In genomic region chr20:57188056-57188455, GRCh38 we compare ENCODE assay signal across 26 cellular contexts.
DNase-seq lines count a peak whose midpoint lies in the region; ATAC-seq, FAIRE-seq and TF ChIP-seq lines count a peak whose summit lies in the region.
"Had no signal": no experiment of that assay in that cellular context is flagged by ENCODE, and none has a peak within 500 bp of the region (broad histone marks: within the 10 kb centered on the region; RNA-seq: fewer than 3 reads in every experiment).

No MANE protein-coding gene starts in this region.

- H3K4me3 ChIP-seq in HepG2 (replicated peaks in 1 of 3; ENCODE audit: insufficient read depth in 1 of 3, low read depth in 2 of 3, low read length in 3 of 3) (no peak overlapping the region), right lobe of liver (no peak overlapping the region)
- H3K4me3 ChIP-seq: A549; BLaER1 treated with 17β-estradiol and CSF1 and Interleukin-3, amounts not matched to agents 10 nM and 100 nM; GM12878 had no signal

- no peaks in the 10 kb centered on the region for H3K4me1 ChIP-seq in HepG2 (ENCODE audit: insufficient read depth, low read length)
- H3K4me1 ChIP-seq in right lobe of liver, result no peaks in the 10 kb centered on the region
- H3K4me1 ChIP-seq: Caco-2 had no signal

- H3K79me2 ChIP-seq in HepG2 (ENCODE audit: insufficient read depth, low read length), result no peaks in the 10 kb centered on the region

- H3K4me1 Mint-ChIP-seq in nephron progenitor cell, result peaks cover 21% of the 10 kb centered on the region
- H3K4me1 Mint-ChIP-seq in type B pancreatic cell (ENCODE audit: unreplicated experiment), result peaks cover 3% of the 10 kb centered on the region
- no peaks in the 10 kb centered on the region for H3K4me1 Mint-ChIP-seq in Calu3 (ENCODE audit: low read depth, unreplicated experiment)
- H3K4me1 Mint-ChIP-seq: B cell had no signal

- no peak overlapping the region for H2AFZ ChIP-seq in HepG2 (ENCODE audit: low read length)

- ATAC-seq in HepG2 (no peak), right lobe of liver (no peak), GM19324 (IDR thresholded peaks at IDR 0.05; ENCODE audit: low FRiP score, unreplicated experiment) (no peak)
- ATAC-seq: A549; CD8-positive, alpha-beta T cell; GM12878 had no signal

- BruUV-seq in HepG2 (replicated peaks; lab: Mats Ljungman, UMichigan), result no TSS peak
- BruUV-seq in Calu3 (replicated peaks; lab: Mats Ljungman, UMichigan), result no TSS peak

- no peak overlapping the region for H3K4me2 ChIP-seq in HepG2 (ENCODE audit: low read depth, low read length)
- H3K4me2 ChIP-seq: A549; BLaER1 treated with 17β-estradiol and CSF1 and Interleukin-3, amounts not matched to agents 10 nM and 100 nM had no signal

- TF ChIP-seq POLR2A in HepG2 (IDR thresholded peaks at IDR 0.05; ENCODE audit: insufficient read depth in 1 of 2, low read depth in 2 of 2, low read length in 2 of 2) (no peak), right lobe of liver (IDR thresholded peaks at IDR 0.05) (no peak)

- TF ChIP-seq RAD21 in HepG2 (CRISPR knock-in tag; IDR thresholded peaks at IDR 0.05), result no peak

- DNase-seq in HepG2 (ENCODE audit: low spot score) (no peak), right lobe of liver (no peak), nephron progenitor cell (no peak), type B pancreatic cell (ENCODE audit: extremely low spot score, unreplicated experiment) (no peak), Calu3 (no peak)
- DNase-seq in stimulated activated CD4-positive, alpha-beta T cell treated with anti-CD3 and anti-CD28 coated beads, Interleukin-1b, Interleukin-23, amount 100 ng/mL, for 48 hours, result no peak
- DNase-seq: AML-193; Caco-2; CD4-positive, alpha-beta T cell; CD8-positive, alpha-beta T cell; DMS 273 treated with DMSO at 0.1 percent for 48 hours; DMS153; DMS53; DMS79; DND-41; EL; GDM1 had no signal

- H3K9me3 ChIP-seq in HepG2 (ENCODE audit: low read length) (no peaks in the 10 kb centered on the region), right lobe of liver (no peaks in the 10 kb centered on the region)
- H3K9me3 ChIP-seq: A549; BLaER1 treated with 17β-estradiol and CSF1 and Interleukin-3, amounts not matched to agents 10 nM and 100 nM; Caco-2 had no signal

- H3K36me3 ChIP-seq in HepG2 (replicated peaks in 1 of 2; ENCODE audit: control insufficient read depth in 1 of 2, insufficient read depth in 2 of 2, low read length in 2 of 2) (no peaks in the 10 kb centered on the region), right lobe of liver (no peaks in the 10 kb centered on the region)
- H3K36me3 ChIP-seq: BLaER1 treated with 17β-estradiol and CSF1 and Interleukin-3, amounts not matched to agents 10 nM and 100 nM had no signal

- no peak for TF ChIP-seq CTCF in HepG2 (CRISPR knock-in tag; IDR thresholded peaks at IDR 0.05)
- no peak for TF ChIP-seq CTCF in right lobe of liver (IDR thresholded peaks at IDR 0.05)
- TF ChIP-seq CTCF in nephron progenitor cell (IDR thresholded peaks at IDR 0.05), result no peak
- no peak for TF ChIP-seq CTCF in type B pancreatic cell (conservative IDR thresholded peaks at IDR 0.05)
- TF ChIP-seq CTCF in Calu3 (IDR thresholded peaks at IDR 0.05; ENCODE audit: unreplicated experiment), result no peak

- H3K27ac ChIP-seq in HepG2 (ENCODE audit: extremely low read length, insufficient read depth, low read length), result no peak overlapping the region
- H3K27ac ChIP-seq in right lobe of liver, result no peak overlapping the region
- H3K27ac ChIP-seq: 22Rv1; A549; BLaER1 treated with 17β-estradiol and CSF1 and Interleukin-3, amounts not matched to agents 10 nM and 100 nM; C4-2B had no signal

- H3K4me3 Mint-ChIP-seq in nephron progenitor cell, result no peak overlapping the region
- H3K4me3 Mint-ChIP-seq in type B pancreatic cell, result no peak overlapping the region
- no peak overlapping the region for H3K4me3 Mint-ChIP-seq in Calu3 (ENCODE audit: low read depth, unreplicated experiment)
- H3K4me3 Mint-ChIP-seq: B cell; CD4-positive, alpha-beta T cell; CD8-positive, alpha-beta T cell had no signal

- H3K27me3 Mint-ChIP-seq in nephron progenitor cell (ENCODE audit: low read depth, poor library complexity), result peaks cover 10% of the 10 kb centered on the region
- H3K27me3 Mint-ChIP-seq in type B pancreatic cell, result no peaks in the 10 kb centered on the region
- H3K27me3 Mint-ChIP-seq in Calu3 (ENCODE audit: unreplicated experiment), result peaks cover 86% of the 10 kb centered on the region

- no peaks in the 10 kb centered on the region for H4K20me1 ChIP-seq in HepG2 (ENCODE audit: insufficient read depth, low read length)

- H3K36me3 Mint-ChIP-seq in nephron progenitor cell (ENCODE audit: low read depth), result peaks cover 37% of the 10 kb centered on the region
- H3K36me3 Mint-ChIP-seq in type B pancreatic cell, result peaks cover 29% of the 10 kb centered on the region
- no peaks in the 10 kb centered on the region for H3K36me3 Mint-ChIP-seq in Calu3 (ENCODE audit: insufficient read depth, unreplicated experiment)
- H3K36me3 Mint-ChIP-seq: CD8-positive, alpha-beta T cell had no signal

- H3K27ac Mint-ChIP-seq in nephron progenitor cell (peak overlapping the region; percentile 36), type B pancreatic cell (peak overlapping the region; percentile 2), Calu3 (ENCODE audit: unreplicated experiment) (no peak overlapping the region)
- H3K27ac Mint-ChIP-seq: B cell; CD4-positive, alpha-beta T cell; CD8-positive, alpha-beta T cell had no signal

- peak; percentile 60 for FAIRE-seq in HepG2 (lab: Jason Lieb, UNC)
- FAIRE-seq: A549, GM12878, GM12892, GM18507 had no signal

- no peak overlapping the region for H3K9ac ChIP-seq in HepG2 (ENCODE audit: insufficient read depth, low read depth, low read length)
- H3K9ac ChIP-seq: BLaER1 treated with 17β-estradiol and CSF1 and Interleukin-3, amounts not matched to agents 10 nM and 100 nM had no signal

- intact Hi-C loops in HepG2 (cut with micrococcal nuclease; ENCODE audit: unreplicated experiment) (no loop called here), right lobe of liver (cut with DNase I) (no loop called here), Calu3 (cut with micrococcal nuclease; ENCODE audit: unreplicated experiment) (no loop called here)

- H3K27me3 ChIP-seq in HepG2 (ENCODE audit: control insufficient read depth in 1 of 2, insufficient read depth in 2 of 2, low read length in 2 of 2), result peaks cover 8 to 46% of the 10 kb centered on the region in 2 experiments
- no peaks in the 10 kb centered on the region for H3K27me3 ChIP-seq in right lobe of liver
- H3K27me3 ChIP-seq: BLaER1 treated with 17β-estradiol and CSF1 and Interleukin-3, amounts not matched to agents 10 nM and 100 nM had no signal

- WGBS in HepG2 (ENCODE audit: low lambda C conversion rate), result 37% methylated on average over 9 of the region's 9 CpGs
- WGBS in right lobe of liver (ENCODE audit: insufficient coverage, low coverage, low lambda C conversion rate, missing lambda C conversion rate), result 78% methylated on average over 9 of the region's 9 CpGs

- CTCF ChIA-PET in HepG2 (lab: Yijun Ruan, JAX; ENCODE audit: low intra/inter-chr PET ratio, low total read pairs), result no interaction called here
- CTCF ChIA-PET in Calu3 (lab: Charles Lee), result no interaction called here

- TF ChIP-seq EP300 in HepG2 (IDR thresholded peaks at IDR 0.05; ENCODE audit: low read depth in 2 of 2, low read length in 2 of 2) (no peak), HepG2 (CRISPR knock-in tag; IDR thresholded peaks at IDR 0.05; ENCODE audit: borderline replicate concordance) (no peak)

- H3K9me3 Mint-ChIP-seq in nephron progenitor cell, result peaks cover 6% of the 10 kb centered on the region
- peaks cover 4% of the 10 kb centered on the region for H3K9me3 Mint-ChIP-seq in type B pancreatic cell
- no peaks in the 10 kb centered on the region for H3K9me3 Mint-ChIP-seq in Calu3 (ENCODE audit: low read depth, unreplicated experiment)
- H3K9me3 Mint-ChIP-seq: CD4-positive, alpha-beta T cell; CD8-positive, alpha-beta T cell had no signal

- POLR2A ChIA-PET in HepG2 (lab: Yijun Ruan, JAX), result no interaction called here

- in situ Hi-C loops in HepG2 (cut with HindIII; ENCODE audit: extremely low pct_ligation_motif_present, low pct_unique_long_range_greater_than_20kb), result no loop called here

TF ChIP-seq in HepG2, 621 proteins besides CTCF, POLR2A, EP300 and RAD21:
- TF ChIP-seq SMARCE1 (IDR thresholded peaks at IDR 0.05; ENCODE audit: borderline replicate concordance), result no peak
- no peak for TF ChIP-seq NFE2L1 (CRISPR knock-in tag; IDR thresholded peaks at IDR 0.05; ENCODE audit: borderline replicate concordance)
- no peak for TF ChIP-seq TBX2 (CRISPR knock-in tag; IDR thresholded peaks at IDR 0.05; ENCODE audit: borderline replicate concordance)
- TF ChIP-seq THYN1 (CRISPR knock-in tag; IDR thresholded peaks at IDR 0.05; ENCODE audit: borderline replicate concordance, low read depth), result no peak
